Comparison of ENCODE assay signal across 1 cellular context in the genomic region with DNA sequence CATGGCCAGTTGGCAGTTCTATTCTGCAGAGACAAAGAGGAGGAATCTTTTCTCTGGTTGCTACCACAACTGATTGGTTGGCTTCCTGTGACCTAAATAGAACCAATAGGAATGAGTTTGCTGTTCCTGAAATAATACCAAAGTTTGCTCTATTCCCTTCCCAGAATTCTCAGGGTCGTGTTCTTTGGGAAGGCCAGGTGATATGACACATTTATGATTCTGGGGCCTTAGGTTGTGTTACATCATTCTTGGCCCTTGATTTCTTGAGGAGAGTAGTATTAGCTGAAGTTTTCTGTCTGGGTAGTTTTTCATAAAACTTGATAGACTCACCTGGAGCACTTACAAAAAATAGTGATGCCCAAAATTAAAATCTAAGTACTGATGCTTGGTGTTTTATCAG.
TF ChIP-seq lines count a peak whose summit lies in the region.

No MANE protein-coding gene starts in this region.

TF ChIP-seq in GM12878, 131 proteins besides CTCF, POLR2A, EP300 and RAD21 (continued from another document):
- no peak for TF ChIP-seq ZBTB11 (CRISPR knock-in tag; IDR thresholded peaks at IDR 0.05)
- no peak for TF ChIP-seq BRCA1 (IDR thresholded peaks at IDR 0.05; ENCODE audit: low read depth, low read length)
- TF ChIP-seq SUPT20H (IDR thresholded peaks at IDR 0.05; ENCODE audit: borderline replicate concordance, control insufficient read depth, low read depth, low read length), result no peak
- no peak for TF ChIP-seq CREB1 (IDR thresholded peaks at IDR 0.05; ENCODE audit: low read depth)
- TF ChIP-seq ASH2L (IDR thresholded peaks at IDR 0.05; ENCODE audit: borderline replicate concordance, low read depth), result no peak
- TF ChIP-seq, protein P1, sequence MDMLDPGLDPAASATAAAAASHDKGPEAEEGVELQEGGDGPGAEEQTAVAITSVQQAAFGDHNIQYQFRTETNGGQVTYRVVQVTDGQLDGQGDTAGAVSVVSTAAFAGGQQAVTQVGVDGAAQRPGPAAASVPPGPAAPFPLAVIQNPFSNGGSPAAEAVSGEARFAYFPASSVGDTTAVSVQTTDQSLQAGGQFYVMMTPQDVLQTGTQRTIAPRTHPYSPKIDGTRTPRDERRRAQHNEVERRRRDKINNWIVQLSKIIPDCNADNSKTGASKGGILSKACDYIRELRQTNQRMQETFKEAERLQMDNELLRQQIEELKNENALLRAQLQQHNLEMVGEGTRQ (IDR thresholded peaks at IDR 0.05; ENCODE audit: borderline replicate concordance, low read depth, low read length), result no peak
- no peak for TF ChIP-seq DPF2 (IDR thresholded peaks at IDR 0.05)
TF ChIP-seq in GM12878: peak in this region for 0.
